In genomic region chr1:6437017-6437700, GRCh38 we compare ENCODE assay signal across 2 cellular contexts. TPM values are rescaled to one million over a fixed set of nuclear protein-coding genes. Genes with fewer than 3 reads are reported as not detected.
A peak's percentile ranks its signal among the peaks of the same experiment; 100 is the strongest.
DNase-seq lines count a peak whose midpoint lies in the region.

No MANE protein-coding gene starts in this region.

- DNase-seq in H4 (ENCODE audit: low spot score): peak; percentile 27
- peak; percentile 59 for DNase-seq in globus pallidus (ENCODE audit: low spot score)

RNA-seq across cellular contexts. Expression of gene ESPN, which starts 12.6 kb away (rescaled TPM):
- total RNA-seq in H4 (2014; rRNA removed; shearing (Covaris generic)): not detected in 2 replicates

RNA-seq across cellular contexts. Expression of gene HES2, which starts 17.4 kb away (rescaled TPM):
- total RNA-seq in H4 (2014; rRNA removed; shearing (Covaris generic)): not detected in 2 replicates

RNA-seq across cellular contexts. Expression of gene TNFRSF25, which starts 28.8 kb away (rescaled TPM):
- total RNA-seq in H4 (2014; rRNA removed; shearing (Covaris generic)): 0.10 and 0.81 TPM in 2 replicates

RNA-seq across cellular contexts. Expression of gene ACOT7, which starts 43.6 kb away (rescaled TPM):
- 50.6 and 56.0 TPM in 2 replicates for total RNA-seq in H4 (2014; rRNA removed; shearing (Covaris generic))

RNA-seq across cellular contexts. Expression of gene PLEKHG5, which starts 54.3 kb away (rescaled TPM):
- 1.3 and 1.6 TPM in 2 replicates for total RNA-seq in H4 (2014; rRNA removed; shearing (Covaris generic))
